Comparison of ENCODE assay signal across 8 cellular contexts in genomic region chr14:91114079-91115065, GRCh38. TPM values are rescaled to one million over a fixed set of nuclear protein-coding genes. Genes with fewer than 3 reads are reported as not detected.
DNase-seq lines count a peak whose midpoint lies in the region; ATAC-seq and TF ChIP-seq lines count a peak whose summit lies in the region.

No MANE protein-coding gene starts in this region.

- peak overlapping the region; percentile 43; the same call in 2 of the 3 replicates for H2BK15ac ChIP-seq in IMR-90 (ENCODE audit: low read depth, low read length)

- no peak for TF ChIP-seq RAD21 in IMR-90 (IDR thresholded peaks at IDR 0.05; ENCODE audit: low read length)

- H4K20me1 ChIP-seq in DND-41 (ENCODE audit: insufficient read depth, low read length) (peaks cover 4% of the 10 kb centered on the region; the same call in 1 of the 2 replicates), IMR-90 (ENCODE audit: insufficient read depth, low read length) (no peaks in the 10 kb centered on the region)

- H3K36me3 ChIP-seq in DND-41 (ENCODE audit: insufficient read depth, low read length): peaks cover 19% of the 10 kb centered on the region; the same call in 1 of the 2 replicates
- no peaks in the 10 kb centered on the region for H3K36me3 ChIP-seq in IMR-90 (ENCODE audit: control insufficient read depth, insufficient read depth, low read length)

- H3K4me2 ChIP-seq in DND-41 (ENCODE audit: insufficient read depth, low read length): peak overlapping the region; percentile 78
- peak overlapping the region; percentile 93 for H3K4me2 ChIP-seq in IMR-90 (ENCODE audit: low read depth, low read length)

- peak overlapping the region; percentile 70; the same call in 1 of the 2 replicates for H3K56ac ChIP-seq in IMR-90 (ENCODE audit: extremely low read depth, insufficient read depth, low read length)

- H3K9me1 ChIP-seq in IMR-90 (ENCODE audit: insufficient read depth, low read length): peaks cover 5% of the 10 kb centered on the region

- peak overlapping the region; percentile 66 for H2BK20ac ChIP-seq in IMR-90 (ENCODE audit: low read depth, low read length)

- H3K79me2 ChIP-seq in DND-41 (ENCODE audit: insufficient read depth, low read length): peaks cover 54% of the 10 kb centered on the region

- H3K27ac ChIP-seq in DND-41 (ENCODE audit: low read length) (peak overlapping the region; percentile 94), IMR-90 (ENCODE audit: insufficient read depth, low read length) (peak overlapping the region; percentile 74)

- H3K27me3 Mint-ChIP-seq in activated naive CD4-positive, alpha-beta T cell treated with anti-CD3 and anti-CD28 coated beads, Interleukin-2, amount 10 ng/mL, durations not matched to agents 7 days and 5 days: no peaks in the 10 kb centered on the region

- H2AK5ac ChIP-seq in IMR-90 (ENCODE audit: low read depth, low read length): peak overlapping the region; percentile 36; the same call in 1 of the 2 replicates

- peak overlapping the region; percentile 59 for H3K18ac ChIP-seq in IMR-90 (ENCODE audit: low read depth, low read length)

- H4K5ac ChIP-seq in IMR-90 (ENCODE audit: low read depth, low read length): peak overlapping the region; percentile 79

- H3K4ac ChIP-seq in IMR-90 (ENCODE audit: low read depth, low read length): peak overlapping the region; percentile 83

- intact Hi-C loops in IMR-90 (cut with micrococcal nuclease): loop anchor here (2.0 kb wide), 1 partner anchor 54 kb away; the partner anchor contains the start of gene RPS6KA5

- H3K4me1 ChIP-seq in DND-41 (ENCODE audit: insufficient read depth, low read length): peaks cover 37% of the 10 kb centered on the region
- H3K4me1 ChIP-seq in IMR-90 (ENCODE audit: control insufficient read depth, insufficient read depth, low read length): peaks cover 14% of the 10 kb centered on the region; the same call in 1 of the 2 replicates

- CTCF ChIA-PET in IMR-90 (lab: Yijun Ruan, JAX): interaction anchor here (0.6 to 1.4 kb wide), 2 partner anchors 59 to 133 kb away, joined by 3 to 6 read pairs; no protein-coding TSS in a partner anchor
- CTCF ChIA-PET in activated naive CD4-positive, alpha-beta T cell treated with anti-CD3 and anti-CD28 coated beads, Interleukin-2, amount 10 ng/mL, durations not matched to agents 7 days and 5 days (lab: Charles Lee): interaction anchor here (0.6 to 3.6 kb wide), 18 partner anchors 13 to 355 kb away, joined by 3 to 32 read pairs (median 4); partner anchors contain the start of gene RPS6KA5

- TF ChIP-seq POLR2A in IMR-90 (IDR thresholded peaks at IDR 0.05; ENCODE audit: low read depth, low read length): no peak

- H2BK5ac ChIP-seq in IMR-90 (ENCODE audit: low read depth, low read length, poor library complexity, severe bottlenecking): peak overlapping the region; percentile 7

- TF ChIP-seq CTCF in DND-41 (IDR thresholded peaks at IDR 0.05; ENCODE audit: borderline replicate concordance, extremely low read depth, low read length, poor library complexity, severe bottlenecking) (no peak), IMR-90 (conservative IDR thresholded peaks at IDR 0.05; ENCODE audit: low read depth, low read length) (no peak)

- peak overlapping the region; percentile 88 to 93 for H4K8ac ChIP-seq in IMR-90 (ENCODE audit: low read depth in 2 of 2, low read length in 2 of 2)

- no TSS peak for BruUV-seq in IMR-90 (replicated peaks; lab: Mats Ljungman, UMichigan)

- peak overlapping the region; percentile 78 for H3K23ac ChIP-seq in IMR-90 (ENCODE audit: low read depth, low read length)

- H3K27me3 ChIP-seq in DND-41 (ENCODE audit: insufficient read depth, low read length, poor library complexity) (no peaks in the 10 kb centered on the region), IMR-90 (ENCODE audit: control insufficient read depth, insufficient read depth, low read length) (no peaks in the 10 kb centered on the region)

- peaks cover 3% of the 10 kb centered on the region for H3K9me3 Mint-ChIP-seq in activated naive CD4-positive, alpha-beta T cell treated with anti-CD3 and anti-CD28 coated beads, Interleukin-2, amount 10 ng/mL, durations not matched to agents 7 days and 5 days

- peak overlapping the region; percentile 69 for H4K91ac ChIP-seq in IMR-90 (ENCODE audit: insufficient read depth, low read depth, low read length)

- H2AK9ac ChIP-seq in IMR-90 (replicated peaks; ENCODE audit: low read depth, low read length, poor library complexity): peak overlapping the region; percentile 74

- peaks cover 75% of the 10 kb centered on the region for H3K4me1 Mint-ChIP-seq in activated naive CD4-positive, alpha-beta T cell treated with anti-CD3 and anti-CD28 coated beads, Interleukin-2, amount 10 ng/mL, durations not matched to agents 7 days and 5 days

- H3K4me3 ChIP-seq in DND-41 (ENCODE audit: low read depth in 1 of 2, low read length in 2 of 2) (peak overlapping the region; percentile 81 to 88), IMR-90 (ENCODE audit: insufficient read depth, low read depth, low read length) (peak overlapping the region; percentile 68)

- peaks cover 0 to 12% of the 10 kb centered on the region in 2 experiments; a peak in 2 of 4 replicates for H3K79me1 ChIP-seq in IMR-90 (ENCODE audit: low read depth in 1 of 2, low read length in 2 of 2)

- DNase-seq in DND-41 (peak; percentile 87), IMR-90 (peak; percentile 43), SHP77 (lab: John Stamatoyannopoulos, UW) (peak; percentile 49 to 67), glomerular visceral epithelial cell (ENCODE audit: extremely low spot score) (peak; percentile 56), nucleus accumbens (lab: John Stamatoyannopoulos, UW) (peak in 55 of 56 donors; percentile 53 to 96 (median 91)), superior temporal gyrus (ENCODE audit: extremely low spot score) (peak; percentile 96)
- DNase-seq in activated naive CD4-positive, alpha-beta T cell treated with anti-CD3 and anti-CD28 coated beads, Interleukin-2, amount 10 ng/mL, durations not matched to agents 7 days and 5 days: peak; percentile 82

- H3K9me3 ChIP-seq in DND-41 (ENCODE audit: insufficient read depth, low read length, severe bottlenecking) (no peaks in the 10 kb centered on the region), IMR-90 (ENCODE audit: control insufficient read depth, insufficient read depth, low read length) (no peaks in the 10 kb centered on the region)

- H2BK120ac ChIP-seq in IMR-90 (ENCODE audit: low read depth, low read length): peak overlapping the region; percentile 75

- H3K4me3 Mint-ChIP-seq in activated naive CD4-positive, alpha-beta T cell treated with anti-CD3 and anti-CD28 coated beads, Interleukin-2, amount 10 ng/mL, durations not matched to agents 7 days and 5 days: peak overlapping the region; percentile 83

- H3K27ac Mint-ChIP-seq in activated naive CD4-positive, alpha-beta T cell treated with anti-CD3 and anti-CD28 coated beads, Interleukin-2, amount 10 ng/mL, durations not matched to agents 7 days and 5 days: peak overlapping the region; percentile 93

- H3K36me3 Mint-ChIP-seq in activated naive CD4-positive, alpha-beta T cell treated with anti-CD3 and anti-CD28 coated beads, Interleukin-2, amount 10 ng/mL, durations not matched to agents 7 days and 5 days: peaks cover 31% of the 10 kb centered on the region

- H3K14ac ChIP-seq in IMR-90 (replicated peaks; ENCODE audit: low read depth, low read length): peak overlapping the region; percentile 79

- dilution Hi-C loops in IMR-90 (cut with HindIII; ENCODE audit: low sequenced_read_pairs, unreplicated experiment): no loop called here

- in situ Hi-C loops in IMR-90 (cut with MboI; ENCODE audit: low sequenced_read_pairs): no loop called here

- ATAC-seq in DND-41 (ENCODE audit: insufficient read depth, low read depth): peak; percentile 84
- peak; percentile 75 for ATAC-seq in GM21526 (IDR thresholded peaks at IDR 0.05; ENCODE audit: low FRiP score, unreplicated experiment)
- peak; percentile 62 for ATAC-seq in IMR-90 (ENCODE audit: low read depth)

- H2AFZ ChIP-seq in DND-41 (ENCODE audit: low read depth, low read length): peak overlapping the region; percentile 85
- peak overlapping the region; percentile 94 for H2AFZ ChIP-seq in IMR-90 (replicated peaks; ENCODE audit: low read length, poor library complexity)

- 0% methylated on average over 5 of the region's 18 CpGs; no CpG with 5 or more reads in 1 of the 2 experiments for WGBS in IMR-90 (ENCODE audit: extremely low coverage in 2 of 2, insufficient read length in 1 of 2), 2 experiments

- H3K9ac ChIP-seq in DND-41 (ENCODE audit: low read depth, low read length): peak overlapping the region; percentile 82
- H3K9ac ChIP-seq in IMR-90 (ENCODE audit: low read depth, low read length): peak overlapping the region; percentile 87

- POLR2A ChIA-PET in IMR-90 (lab: Charles Lee; ENCODE audit: unreplicated experiment): interaction anchor here (0.5 kb wide), 1 partner anchor 63 kb away, joined by 3 read pairs; no protein-coding TSS in a partner anchor

TF ChIP-seq in IMR-90, 13 proteins besides CTCF, POLR2A, EP300 and RAD21:
- TF ChIP-seq MXI1 (IDR thresholded peaks at IDR 0.05; ENCODE audit: borderline replicate concordance, low read depth, low read length) (peak; percentile 30; the same call in 1 of the 2 replicates), SMC3 (IDR thresholded peaks at IDR 0.05; ENCODE audit: low read depth, low read length) (no peak), CHD1 (IDR thresholded peaks at IDR 0.05; ENCODE audit: low read depth, low read length) (no peak), USF2 (IDR thresholded peaks at IDR 0.05; ENCODE audit: low read depth, low read length) (peak; percentile 91)

RNA-seq across cellular contexts. Expression of gene DGLUCY, which starts 0.5 kb away (rescaled TPM):
- total RNA-seq in IMR-90 (2012; rRNA removed): 8.6 and 13.3 TPM in 2 replicates
- polyA plus RNA-seq in IMR-90 (2012; rRNA removed): 7.5 and 8.5 TPM in 2 replicates
- polyA plus RNA-seq in IMR-90 (2012; cell fraction: cytosol; rRNA removed): 3.9 and 6.8 TPM in 2 replicates
- polyA plus RNA-seq in IMR-90 (2012; cell fraction: nucleus; rRNA removed; ENCODE audit: low replicate concordance): 13.4 and 17.4 TPM in 2 replicates

RNA-seq across cellular contexts. Expression of gene RPS6KA5, which starts 53.9 kb away (rescaled TPM):
- total RNA-seq in IMR-90 (2012; rRNA removed): 0.28 and 0.36 TPM in 2 replicates
- polyA plus RNA-seq in IMR-90 (2012; rRNA removed): 0.30 and 0.36 TPM in 2 replicates
- polyA plus RNA-seq in IMR-90 (2012; cell fraction: cytosol; rRNA removed): 0.06 and 0.12 TPM in 2 replicates
- polyA plus RNA-seq in IMR-90 (2012; cell fraction: nucleus; rRNA removed; ENCODE audit: low replicate concordance): 0.05 and 0.48 TPM in 2 replicates

Comparison
In these comparisons a context has a peak if more than half of its experiments do, and no peak if none do; other contexts are left out.
1. Peak in every context shown above with its lines: DNase-seq, ATAC-seq, H3K4me3 ChIP-seq and H3K27ac ChIP-seq.
2. DNase-seq: peak in every context shown above with its lines; median percentile 96 in superior temporal gyrus; 91 in nucleus accumbens; 87 in DND-41; 82 in activated naive CD4-positive, alpha-beta T cell treated with anti-CD3 and anti-CD28 coated beads, Interleukin-2, amount 10 ng/mL, durations not matched to agents 7 days and 5 days; 58 in SHP77; 56 in glomerular visceral epithelial cell; 43 in IMR-90.